Comparison of ENCODE assay signal across 10 cellular contexts in genomic region chr15:27486676-27487290, GRCh38.
"Had no signal": no experiment of that assay in that cellular context is flagged by ENCODE, and none has a peak within 500 bp of the region (broad histone marks: within the 10 kb centered on the region; RNA-seq: fewer than 3 reads in every experiment).

No MANE protein-coding gene starts in this region.

- H3K27me3 ChIP-seq: ovary had no signal

- H3K4me3 ChIP-seq: lung, ovary, thoracic aorta had no signal

- H3K9me3 ChIP-seq: thoracic aorta had no signal

- ATAC-seq: activated CD4-positive, alpha-beta T cell treated with anti-CD3 and anti-CD28 coated beads for 36 hours; activated CD8-positive, alpha-beta memory T cell treated with anti-CD3 and anti-CD28 coated beads, Interleukin-2, amount 10 ng/mL, durations not matched to agents 7 days and 5 days had no signal

- H3K27ac ChIP-seq: ovary, thoracic aorta had no signal

- DNase-seq: activated CD4-positive, alpha-beta memory T cell treated with anti-CD3 and anti-CD28 coated beads for 36 hours; activated CD4-positive, alpha-beta T cell treated with anti-CD3 and anti-CD28 coated beads for 36 hours; activated CD8-positive, alpha-beta memory T cell treated with anti-CD3 and anti-CD28 coated beads, Interleukin-2, amount 10 ng/mL, durations not matched to agents 7 days and 5 days; activated naive CD4-positive, alpha-beta T cell treated with anti-CD3 and anti-CD28 coated beads, Interleukin-2, amount 10 ng/mL, durations not matched to agents 7 days and 5 days; activated T-cell treated with anti-CD3 and anti-CD28 coated beads, Interleukin-2, amount 50 U/mL, for 1 hour; islet precursor cell; ovary; stimulated activated CD4-positive, alpha-beta T cell treated with anti-CD3 and anti-CD28 coated beads, Interleukin-1b, Interleukin-23, amount 100 ng/mL, for 48 hours had no signal
